Comparison of ENCODE assay signal across 11 cellular contexts in the genomic region with DNA sequence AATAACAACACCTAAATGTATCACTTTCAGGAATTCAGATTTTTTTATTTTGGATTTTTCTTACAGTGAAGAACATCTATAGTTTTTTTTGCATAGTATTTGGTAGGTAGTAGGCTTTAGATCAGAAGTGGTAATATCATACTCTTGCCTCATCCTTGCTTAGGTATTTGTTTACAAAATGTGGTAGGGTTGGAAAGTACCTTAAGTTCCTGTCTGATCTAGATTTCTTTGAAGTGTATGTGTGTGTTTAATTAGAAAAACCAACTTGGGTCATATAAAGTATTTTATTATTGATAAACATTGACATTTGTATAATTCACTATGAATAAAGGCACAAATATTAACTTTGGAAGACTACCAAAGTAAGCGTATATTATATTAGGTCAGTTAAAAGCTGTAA.
A peak's percentile ranks its signal among the peaks of the same experiment; 100 is the strongest.
DNase-seq lines count a peak whose midpoint lies in the region; ATAC-seq, FAIRE-seq and TF ChIP-seq lines count a peak whose summit lies in the region.
"Had no signal": no experiment of that assay in that cellular context is flagged by ENCODE, and none has a peak within 500 bp of the region (broad histone marks: within the 10 kb centered on the region; RNA-seq: fewer than 3 reads in every experiment).

No MANE protein-coding gene starts in this region.

- peaks cover 46 to 87% (median 62%) of the 10 kb centered on the region in 4 donors for H3K4me1 Mint-ChIP-seq in CD4-positive, CD25-positive, alpha-beta regulatory T cell

- peak overlapping the region; percentile 93 for H3K27ac ChIP-seq in CD4-positive, CD25-positive, alpha-beta regulatory T cell (ENCODE audit: insufficient read depth, low read length, poor library complexity, severe bottlenecking)

- H3K9me3 ChIP-seq in CD4-positive, CD25-positive, alpha-beta regulatory T cell (ENCODE audit: control insufficient read depth in 2 of 2, low read length in 2 of 2): no peaks in the 10 kb centered on the region

- no peaks in the 10 kb centered on the region for H3K27me3 Mint-ChIP-seq in CD4-positive, CD25-positive, alpha-beta regulatory T cell

- peaks cover 44% of the 10 kb centered on the region for H3K36me3 Mint-ChIP-seq in CD4-positive, CD25-positive, alpha-beta regulatory T cell

- no peak for TF ChIP-seq CTCF in astrocyte of the cerebellum (IDR thresholded peaks at IDR 0.05; ENCODE audit: low read depth, low read length, missing control alignments)

- peak overlapping the region; percentile 56 for H3K4me3 ChIP-seq in CD4-positive, CD25-positive, alpha-beta regulatory T cell (ENCODE audit: low read depth, low read length)
- H3K4me3 ChIP-seq in astrocyte of the cerebellum (ENCODE audit: low read depth, low read length): no peak overlapping the region

- ATAC-seq in CD4-positive, CD25-positive, alpha-beta regulatory T cell (ENCODE audit: low read depth in 2 of 2): peak; percentile 93 to 94
- ATAC-seq in GM18909 (IDR thresholded peaks at IDR 0.05; ENCODE audit: poor library complexity, unreplicated experiment) (peak; percentile 80), HG03354 (IDR thresholded peaks at IDR 0.05; ENCODE audit: poor library complexity, severe bottlenecking, unreplicated experiment) (peak; percentile 74)
- ATAC-seq: right cardiac atrium had no signal

- peaks cover 0 to 3% (median 0%) of the 10 kb centered on the region in 7 donors for H3K9me3 Mint-ChIP-seq in CD4-positive, CD25-positive, alpha-beta regulatory T cell

- peak in 2 of 3 donors; percentile 75 to 78 for DNase-seq in CD4-positive, CD25-positive, alpha-beta regulatory T cell
- DNase-seq in astrocyte of the cerebellum (ENCODE audit: low read depth) (peak; percentile 3), RCC 7860 (ENCODE audit: low spot score) (no peak), NCI-H2227 treated with DMSO at 0.1 percent for 48 hours (lab: John Stamatoyannopoulos, UW) (no peak), DMS79 treated with DMSO at 0.1 percent for 48 hours (lab: John Stamatoyannopoulos, UW) (no peak)
- DNase-seq in activated effector memory CD4-positive, alpha-beta T cell treated with Interleukin-2 at 50 U/mL for 16 hours: no peak
- DNase-seq: NCI-H1417 treated with DMSO at 0.1 percent for 48 hours, right cardiac atrium had no signal

- in situ Hi-C loops in astrocyte of the cerebellum (cut with HindIII; ENCODE audit: low sequenced_read_pairs): no loop called here

- H3K4me3 Mint-ChIP-seq in CD4-positive, CD25-positive, alpha-beta regulatory T cell: peak overlapping the region; percentile 30 to 79 (median 74)

- H3K36me3 ChIP-seq in CD4-positive, CD25-positive, alpha-beta regulatory T cell (ENCODE audit: control insufficient read depth, insufficient read depth, low read length): peaks cover 16% of the 10 kb centered on the region

- H3K27ac Mint-ChIP-seq in CD4-positive, CD25-positive, alpha-beta regulatory T cell: peak overlapping the region; percentile 86 to 96 (median 90)

- peaks cover 71% of the 10 kb centered on the region for H3K4me1 ChIP-seq in CD4-positive, CD25-positive, alpha-beta regulatory T cell (ENCODE audit: control insufficient read depth, insufficient read depth, low read length, poor library complexity, severe bottlenecking)

- no peak for FAIRE-seq in RCC 7860 (lab: Jason Lieb, UNC)
- FAIRE-seq: H1 had no signal

- H3K27me3 ChIP-seq in CD4-positive, CD25-positive, alpha-beta regulatory T cell (ENCODE audit: control insufficient read depth, insufficient read depth, low read length): no peaks in the 10 kb centered on the region

Comparison
In these comparisons a context has a peak if more than half of its experiments do, and no peak if none do; other contexts are left out.
1. DNase-seq: peak in CD4-positive, CD25-positive, alpha-beta regulatory T cell (2 of 3) and astrocyte of the cerebellum (single experiment); none in RCC 7860 (single experiment), activated effector memory CD4-positive, alpha-beta T cell treated with Interleukin-2 at 50 U/mL for 16 hours (single experiment), NCI-H2227 treated with DMSO at 0.1 percent for 48 hours (single experiment) and DMS79 treated with DMSO at 0.1 percent for 48 hours (single experiment).
2. Peak in every context shown above with its lines, with median percentiles within 50 percentile points of each other: ATAC-seq.